ENCODE assay signal across 27 cellular contexts in genomic region chr7:100141554-100141949, GRCh38. TPM values are rescaled to one million over a fixed set of nuclear protein-coding genes. Genes with fewer than 3 reads are reported as not detected.
DNase-seq lines count a peak whose midpoint lies in the region; ATAC-seq, FAIRE-seq and TF ChIP-seq lines count a peak whose summit lies in the region.
"Had no signal": no experiment of that assay in that cellular context is flagged by ENCODE, and none has a peak within 500 bp of the region (broad histone marks: within the 10 kb centered on the region; RNA-seq: fewer than 3 reads in every experiment).

No MANE protein-coding gene starts in this region.

- in situ Hi-C loops in transverse colon (cut with MboI; ENCODE audit: low pct_ligation_motif_present in 1 of 4, low pct_unique_long_range_greater_than_20kb in 1 of 4, low sequenced_read_pairs in 3 of 4) = no loop called here

- dilution Hi-C loops in endothelial cell of umbilical vein (cut with MboI; ENCODE audit: extremely low pct_ligation_motif_present, low sequenced_read_pairs) = no loop called here

- H3K79me2 ChIP-seq in endothelial cell of umbilical vein (ENCODE audit: control insufficient read depth, insufficient read depth, low read length) = no peaks in the 10 kb centered on the region

- H3K9me3 ChIP-seq in endothelial cell of umbilical vein (replicated peaks; ENCODE audit: control insufficient read depth, insufficient read depth, low read length) (no peaks in the 10 kb centered on the region), transverse colon (no peaks in the 10 kb centered on the region)
- H3K9me3 ChIP-seq: breast epithelium, MG63, ovary, spleen, tibial nerve had no signal

- no TSS peak for BruUV-seq in endothelial cell of umbilical vein (replicated peaks; lab: Mats Ljungman, UMichigan)

- H3K4me1 Mint-ChIP-seq in T-helper 2 cell treated with Interferon-gamma antibody and Interleukin-4, amounts not matched to agents 5 μg/mL and 100 μg/mL, for 36 hours (ENCODE audit: low read depth) = peaks cover 18% of the 10 kb centered on the region

- H3K27ac ChIP-seq in endothelial cell of umbilical vein (ENCODE audit: insufficient read depth, low read depth, low read length) = no peak overlapping the region
- peak overlapping the region; percentile 70 to 78 (median 75) for H3K27ac ChIP-seq in transverse colon
- H3K27ac ChIP-seq in RWPE1 = no peak overlapping the region
- H3K27ac ChIP-seq: breast epithelium, ovary, tibial nerve had no signal

- H3K9ac ChIP-seq in endothelial cell of umbilical vein (replicated peaks; ENCODE audit: extremely low read depth, insufficient read depth, low read length) = no peak overlapping the region

- no peak overlapping the region for H2AFZ ChIP-seq in endothelial cell of umbilical vein (ENCODE audit: low read depth, low read length)

- TF ChIP-seq CTCF in endothelial cell of umbilical vein (IDR thresholded peaks at IDR 0.05; ENCODE audit: extremely low read depth in 1 of 2, insufficient read depth in 1 of 2, low read depth in 1 of 2, low read length in 2 of 2) (no peak), transverse colon (IDR thresholded peaks at IDR 0.05) (no peak), RWPE1 (conservative IDR thresholded peaks at IDR 0.05; ENCODE audit: low read depth) (no peak)

- H3K4me3 ChIP-seq in endothelial cell of umbilical vein (replicated peaks in 1 of 3; ENCODE audit: insufficient read depth in 1 of 3, low read depth in 1 of 3, low read length in 3 of 3) = no peak overlapping the region
- no peak overlapping the region for H3K4me3 ChIP-seq in transverse colon
- H3K4me3 ChIP-seq: breast epithelium, MG63, ovary, tibial nerve had no signal

- H3K36me3 ChIP-seq in endothelial cell of umbilical vein (ENCODE audit: control insufficient read depth in 2 of 2, extremely low read depth in 1 of 2, insufficient read depth in 2 of 2, low read length in 2 of 2) (no peaks in the 10 kb centered on the region), transverse colon (no peaks in the 10 kb centered on the region)
- H3K36me3 ChIP-seq: breast epithelium, MG63, ovary, spleen, tibial nerve had no signal

- no peaks in the 10 kb centered on the region for H3K27me3 Mint-ChIP-seq in T-helper 2 cell treated with Interferon-gamma antibody and Interleukin-4, amounts not matched to agents 5 μg/mL and 100 μg/mL, for 36 hours (ENCODE audit: low read depth)
- H3K27me3 Mint-ChIP-seq: B cell had no signal

- 42 to 67% methylated on average over 1 to 3 of the region's 3 CpGs for WGBS in transverse colon (ENCODE audit: low coverage in 1 of 2), 2 donors

- no peaks in the 10 kb centered on the region for H3K4me1 ChIP-seq in endothelial cell of umbilical vein (ENCODE audit: control insufficient read depth, extremely low read depth, insufficient read depth, low read length)
- peaks cover 0 to 21% (median 8%) of the 10 kb centered on the region in 4 donors for H3K4me1 ChIP-seq in transverse colon
- H3K4me1 ChIP-seq: breast epithelium, tibial nerve had no signal

- H3K27ac Mint-ChIP-seq in T-helper 2 cell treated with Interferon-gamma antibody and Interleukin-4, amounts not matched to agents 5 μg/mL and 100 μg/mL, for 36 hours = peak overlapping the region; percentile 34
- H3K27ac Mint-ChIP-seq: B cell had no signal

- no peaks in the 10 kb centered on the region for H3K9me3 Mint-ChIP-seq in T-helper 2 cell treated with Interferon-gamma antibody and Interleukin-4, amounts not matched to agents 5 μg/mL and 100 μg/mL, for 36 hours

- TF ChIP-seq POLR2A in endothelial cell of umbilical vein (IDR thresholded peaks at IDR 0.05; ENCODE audit: low read depth, low read length) = no peak
- no peak for TF ChIP-seq POLR2A in transverse colon (IDR thresholded peaks at IDR 0.05)

- FAIRE-seq in endothelial cell of umbilical vein (lab: Jason Lieb, UNC) = peak; percentile 42
- FAIRE-seq: colon, TTC549 had no signal

- intact Hi-C loops in endothelial cell of umbilical vein (cut with micrococcal nuclease) = loop anchor here (10.0 kb wide), 1 partner anchor 913 kb away; no protein-coding TSS in a partner anchor
- intact Hi-C loops in transverse colon (cut with DNase I; ENCODE audit: low total_unique reads) = no loop called here

- no peaks in the 10 kb centered on the region for H3K36me3 Mint-ChIP-seq in T-helper 2 cell treated with Interferon-gamma antibody and Interleukin-4, amounts not matched to agents 5 μg/mL and 100 μg/mL, for 36 hours (ENCODE audit: low read depth)

- peaks cover 0 to 3% of the 10 kb centered on the region in 2 experiments for H3K27me3 ChIP-seq in endothelial cell of umbilical vein (ENCODE audit: control insufficient read depth in 2 of 2, insufficient read depth in 2 of 2, low read length in 2 of 2)
- H3K27me3 ChIP-seq in transverse colon = no peaks in the 10 kb centered on the region
- H3K27me3 ChIP-seq: breast epithelium, MG63, ovary, spleen, tibial nerve had no signal

- peak; percentile 65 for TF ChIP-seq EP300 in transverse colon (IDR thresholded peaks at IDR 0.05; ENCODE audit: low read depth)

- CTCF ChIA-PET in endothelial cell of umbilical vein (lab: Charles Lee) = interaction anchor here (1.1 to 1.8 kb wide), 4 partner anchors 9 to 266 kb away, joined by 3 to 14 read pairs (median 6); no protein-coding TSS in a partner anchor
- CTCF ChIA-PET in RWPE1 (lab: Yijun Ruan, JAX) = interaction anchor here (0.7 kb wide), 1 partner anchor 11 kb away, joined by 6 read pairs; no protein-coding TSS in a partner anchor

- H3K4me2 ChIP-seq in endothelial cell of umbilical vein (ENCODE audit: insufficient read depth, low read length) = no peak overlapping the region

- DNase-seq in T-helper 2 cell treated with Interferon-gamma antibody and Interleukin-4, amounts not matched to agents 5 μg/mL and 100 μg/mL, for 36 hours (ENCODE audit: low spot score) = no peak
- no peak for DNase-seq in T-helper 2 cell
- DNase-seq in NOMO-1 (lab: John Stamatoyannopoulos, UW; ENCODE audit: unreplicated experiment in 2 of 2) = peak; percentile 90 to 91
- DNase-seq in endothelial cell of umbilical vein (ENCODE audit: low read depth, low spot score) = no peak
- DNase-seq in transverse colon = no peak
- no peak for DNase-seq in COR-L47 (lab: John Stamatoyannopoulos, UW)
- no peak for DNase-seq in RWPE1 (ENCODE audit: low spot score)
- DNase-seq: 8988T; activated CD4-positive, CD25-positive, alpha-beta regulatory T cell treated with anti-CD3 and anti-CD28 coated beads, Interleukin-2, amount 50 U/mL, for 72 hours; activated gamma-delta T cell treated with Interleukin-2 at 50 U/mL for 16 hours; activated T-cell treated with anti-CD3 and anti-CD28 coated beads, Interleukin-2, amount 50 U/mL, for 1 hour; amniotic stem cell; Calu3; kidney glomerular epithelial cell; mammary epithelial cell; MG63; NCI-H2029; ovary; stimulated activated CD4-positive, alpha-beta T cell treated with anti-CD3 and anti-CD28 coated beads, Interleukin-4, amount 100 ng/mL, for 24 hours; stimulated activated naive CD8-positive, alpha-beta T cell treated with anti-CD3 and anti-CD28 coated beads, Interleukin-15, Interleukin-2, amounts not matched to agents 100 U/mL and 50 U/mL, for 24 hours had no signal

- POLR2A ChIA-PET in endothelial cell of umbilical vein (lab: Charles Lee) (no interaction called here), RWPE1 (lab: Yijun Ruan, JAX; ENCODE audit: low non-redundant PET) (interaction anchor here (0.8 kb wide), 1 partner anchor 208 kb away, joined by 3 read pairs; no protein-coding TSS in a partner anchor)

- H3K4me3 Mint-ChIP-seq in T-helper 2 cell treated with Interferon-gamma antibody and Interleukin-4, amounts not matched to agents 5 μg/mL and 100 μg/mL, for 36 hours = no peak overlapping the region
- H3K4me3 Mint-ChIP-seq: B cell had no signal

- H4K20me1 ChIP-seq in endothelial cell of umbilical vein (replicated peaks; ENCODE audit: control insufficient read depth, extremely low read depth, insufficient read depth, low read length) = no peaks in the 10 kb centered on the region

- H3K9me1 ChIP-seq in endothelial cell of umbilical vein (replicated peaks; ENCODE audit: control insufficient read depth, extremely low read depth, insufficient read depth, low read length) = no peaks in the 10 kb centered on the region

- ATAC-seq in HG03025 (IDR thresholded peaks at IDR 0.05; ENCODE audit: low FRiP score, unreplicated experiment) = no peak

RNA-seq across cellular contexts. Expression of gene LAMTOR4, which starts 7.2 kb away (rescaled TPM):
- 139 and 140 TPM in 2 replicates for total RNA-seq in endothelial cell of umbilical vein
- polyA plus RNA-seq in endothelial cell of umbilical vein = 492 and 520 TPM in 2 replicates
- 365 and 372 TPM in 2 replicates for polyA plus RNA-seq in endothelial cell of umbilical vein (2011; cell fraction: cytosol; rRNA removed)
- 129 and 144 TPM in 2 replicates for polyA plus RNA-seq in endothelial cell of umbilical vein (2011; cell fraction: nucleus; rRNA removed)
- polyA plus RNA-seq in endothelial cell of umbilical vein (2012) = 117 and 140 TPM in 2 replicates
- polyA minus RNA-seq in endothelial cell of umbilical vein = 58.4 and 65.6 TPM in 2 replicates
- polyA minus RNA-seq in endothelial cell of umbilical vein (2011; cell fraction: cytosol; rRNA and poly(A)+ RNA removed) = 36.8 TPM
- 15.3 and 20.3 TPM in 2 replicates for polyA minus RNA-seq in endothelial cell of umbilical vein (2011; cell fraction: nucleus; rRNA and poly(A)+ RNA removed)
- 100 to 1,000 TPM; 105 to 403 (median 256) TPM for total RNA-seq in transverse colon

RNA-seq across cellular contexts. Expression of gene MBLAC1, which starts 14.8 kb away (rescaled TPM):
- total RNA-seq in endothelial cell of umbilical vein = 1.3 and 1.8 TPM in 2 replicates
- polyA plus RNA-seq in endothelial cell of umbilical vein = 1.8 and 2.1 TPM in 2 replicates
- polyA plus RNA-seq in endothelial cell of umbilical vein (2011; cell fraction: cytosol; rRNA removed) = 1.1 and 1.6 TPM in 2 replicates
- polyA plus RNA-seq in endothelial cell of umbilical vein (2011; cell fraction: nucleus; rRNA removed) = 0.84 and 1.0 TPM in 2 replicates
- 0.90 and 1.3 TPM in 2 replicates for polyA plus RNA-seq in endothelial cell of umbilical vein (2012)
- polyA minus RNA-seq in endothelial cell of umbilical vein = 0.49 and 0.51 TPM in 2 replicates
- 1.3 TPM for polyA minus RNA-seq in endothelial cell of umbilical vein (2011; cell fraction: cytosol; rRNA and poly(A)+ RNA removed)
- polyA minus RNA-seq in endothelial cell of umbilical vein (2011; cell fraction: nucleus; rRNA and poly(A)+ RNA removed) = 0.53 and 0.58 TPM in 2 replicates
- total RNA-seq in transverse colon = 1 to 10 TPM in 2 of 4 donors, not detected in 2; 4.4 to 5.6 TPM

RNA-seq across cellular contexts. Expression of gene TRAPPC14, which starts 17.0 kb away (rescaled TPM):
- 23.0 and 24.0 TPM in 2 replicates for total RNA-seq in endothelial cell of umbilical vein
- polyA plus RNA-seq in endothelial cell of umbilical vein = 13.3 and 15.6 TPM in 2 replicates
- 4.8 and 6.4 TPM in 2 replicates for polyA plus RNA-seq in endothelial cell of umbilical vein (2011; cell fraction: cytosol; rRNA removed)
- polyA plus RNA-seq in endothelial cell of umbilical vein (2011; cell fraction: nucleus; rRNA removed) = 33.0 and 43.5 TPM in 2 replicates
- polyA plus RNA-seq in endothelial cell of umbilical vein (2012) = 11.5 and 14.8 TPM in 2 replicates
- 7.4 and 10.9 TPM in 2 replicates for polyA minus RNA-seq in endothelial cell of umbilical vein
- 2.5 TPM for polyA minus RNA-seq in endothelial cell of umbilical vein (2011; cell fraction: cytosol; rRNA and poly(A)+ RNA removed)
- 12.8 and 15.9 TPM in 2 replicates for polyA minus RNA-seq in endothelial cell of umbilical vein (2011; cell fraction: nucleus; rRNA and poly(A)+ RNA removed)
- total RNA-seq in transverse colon = 100 to 1,000 TPM in 1 of 4 donors, 10 to 100 TPM in 3; 43.5 to 111 (median 51.2) TPM

RNA-seq across cellular contexts. Expression of gene CNPY4, which starts 22.1 kb away (rescaled TPM):
- total RNA-seq in endothelial cell of umbilical vein = 18.0 and 33.7 TPM in 2 replicates
- 22.6 and 28.6 TPM in 2 replicates for polyA plus RNA-seq in endothelial cell of umbilical vein
- polyA plus RNA-seq in endothelial cell of umbilical vein (2011; cell fraction: cytosol; rRNA removed) = 29.0 and 29.4 TPM in 2 replicates
- 32.4 and 35.9 TPM in 2 replicates for polyA plus RNA-seq in endothelial cell of umbilical vein (2011; cell fraction: nucleus; rRNA removed)
- 40.1 and 42.6 TPM in 2 replicates for polyA plus RNA-seq in endothelial cell of umbilical vein (2012)
- polyA minus RNA-seq in endothelial cell of umbilical vein = 23.5 and 29.3 TPM in 2 replicates
- 3.4 TPM for polyA minus RNA-seq in endothelial cell of umbilical vein (2011; cell fraction: cytosol; rRNA and poly(A)+ RNA removed)
- polyA minus RNA-seq in endothelial cell of umbilical vein (2011; cell fraction: nucleus; rRNA and poly(A)+ RNA removed) = 7.8 and 8.6 TPM in 2 replicates
- 1 to 10 TPM; 4.9 to 9.4 (median 7.0) TPM for total RNA-seq in transverse colon

RNA-seq across cellular contexts. Expression of gene TAF6, which starts 22.4 kb away (rescaled TPM):
- total RNA-seq in endothelial cell of umbilical vein = 64.6 and 67.3 TPM in 2 replicates
- polyA plus RNA-seq in endothelial cell of umbilical vein = 32.7 and 34.1 TPM in 2 replicates
- polyA plus RNA-seq in endothelial cell of umbilical vein (2011; cell fraction: cytosol; rRNA removed) = 27.6 and 28.5 TPM in 2 replicates
- 54.1 and 58.7 TPM in 2 replicates for polyA plus RNA-seq in endothelial cell of umbilical vein (2011; cell fraction: nucleus; rRNA removed)
- polyA plus RNA-seq in endothelial cell of umbilical vein (2012) = 42.1 and 45.9 TPM in 2 replicates
- 40.3 and 57.7 TPM in 2 replicates for polyA minus RNA-seq in endothelial cell of umbilical vein
- polyA minus RNA-seq in endothelial cell of umbilical vein (2011; cell fraction: cytosol; rRNA and poly(A)+ RNA removed) = 21.2 TPM
- polyA minus RNA-seq in endothelial cell of umbilical vein (2011; cell fraction: nucleus; rRNA and poly(A)+ RNA removed) = 18.0 TPM in 2 replicates
- 100 to 1,000 TPM in 1 of 4 donors, 10 to 100 TPM in 3; 18.0 to 581 (median 43.9) TPM for total RNA-seq in transverse colon

Comparison
In these comparisons a context has a peak if more than half of its experiments do, and no peak if none do; other contexts are left out.
1. DNase-seq: peak in NOMO-1 (2 of 2); none in T-helper 2 cell treated with Interferon-gamma antibody and Interleukin-4, amounts not matched to agents 5 μg/mL and 100 μg/mL, for 36 hours (single experiment), T-helper 2 cell (0 of 5), endothelial cell of umbilical vein (single experiment), transverse colon (single experiment), COR-L47 (single experiment) and RWPE1 (single experiment).
2. H3K27ac ChIP-seq: peak in transverse colon (4 of 4); none in endothelial cell of umbilical vein (single experiment) and RWPE1 (single experiment).